In genomic region chr16:27450836-27451341, GRCh38 we compare ENCODE assay signal across 10 cellular contexts. TPM values are rescaled to one million over a fixed set of nuclear protein-coding genes. Genes with fewer than 3 reads are reported as not detected.
A peak's percentile ranks its signal among the peaks of the same experiment; 100 is the strongest.
DNase-seq lines count a peak whose midpoint lies in the region; ATAC-seq and TF ChIP-seq lines count a peak whose summit lies in the region.
"Had no signal": no experiment of that assay in that cellular context is flagged by ENCODE, and none has a peak within 500 bp of the region (broad histone marks: within the 10 kb centered on the region; RNA-seq: fewer than 3 reads in every experiment).

No MANE protein-coding gene starts in this region.

- H3K27ac Mint-ChIP-seq in activated CD4-positive, alpha-beta memory T cell treated with anti-CD3 and anti-CD28 coated beads, Interleukin-2, amount 10 ng/mL, durations not matched to agents 7 days and 5 days = peak overlapping the region; percentile 27
- H3K27ac Mint-ChIP-seq in neural progenitor cell = peak overlapping the region; percentile 52

- H3K4me2 ChIP-seq in neural progenitor cell = no peak overlapping the region

- H3K4me3 Mint-ChIP-seq in activated CD4-positive, alpha-beta memory T cell treated with anti-CD3 and anti-CD28 coated beads, Interleukin-2, amount 10 ng/mL, durations not matched to agents 7 days and 5 days = peak overlapping the region; percentile 3
- H3K4me3 Mint-ChIP-seq in neural progenitor cell = no peak overlapping the region

- H3K27ac ChIP-seq in neural progenitor cell (no peak overlapping the region), foreskin keratinocyte (no peak overlapping the region)
- H3K27ac ChIP-seq: uterus had no signal

- H3K9me3 Mint-ChIP-seq in activated CD4-positive, alpha-beta memory T cell treated with anti-CD3 and anti-CD28 coated beads, Interleukin-2, amount 10 ng/mL, durations not matched to agents 7 days and 5 days = peaks cover 19% of the 10 kb centered on the region
- H3K9me3 Mint-ChIP-seq in neural progenitor cell = no peaks in the 10 kb centered on the region

- H3K27me3 ChIP-seq in neural progenitor cell (no peaks in the 10 kb centered on the region), MG63 (no peaks in the 10 kb centered on the region), foreskin keratinocyte (peaks cover 9% of the 10 kb centered on the region)

- peaks cover 62% of the 10 kb centered on the region for H3K4me1 Mint-ChIP-seq in activated CD4-positive, alpha-beta memory T cell treated with anti-CD3 and anti-CD28 coated beads, Interleukin-2, amount 10 ng/mL, durations not matched to agents 7 days and 5 days
- H3K4me1 Mint-ChIP-seq in neural progenitor cell = peaks cover 7% of the 10 kb centered on the region

- peak; percentile 43 for ATAC-seq in HG02798 (IDR thresholded peaks at IDR 0.05; ENCODE audit: poor library complexity, unreplicated experiment)
- no peak for ATAC-seq in foreskin keratinocyte
- ATAC-seq: sciatic nerve had no signal

- H3K36me3 Mint-ChIP-seq in activated CD4-positive, alpha-beta memory T cell treated with anti-CD3 and anti-CD28 coated beads, Interleukin-2, amount 10 ng/mL, durations not matched to agents 7 days and 5 days (ENCODE audit: low read depth) = peaks cover 62% of the 10 kb centered on the region
- peaks cover 2% of the 10 kb centered on the region for H3K36me3 Mint-ChIP-seq in neural progenitor cell

- no peak overlapping the region for H2AFZ ChIP-seq in neural progenitor cell (replicated peaks)

- H3K79me2 ChIP-seq in neural progenitor cell (ENCODE audit: low read depth) = no peaks in the 10 kb centered on the region

- CTCF ChIA-PET in activated CD4-positive, alpha-beta memory T cell treated with anti-CD3 and anti-CD28 coated beads, Interleukin-2, amount 10 ng/mL, durations not matched to agents 7 days and 5 days (lab: Charles Lee) = interaction anchor here (1.0 to 1.2 kb wide), 3 partner anchors 63 to 297 kb away, joined by 3 to 5 read pairs (median 4); no protein-coding TSS in a partner anchor

- H3K4me3 ChIP-seq in neural progenitor cell = no peak overlapping the region
- no peak overlapping the region for H3K4me3 ChIP-seq in MG63
- H3K4me3 ChIP-seq: uterus had no signal

- H3K9ac ChIP-seq in neural progenitor cell = no peak overlapping the region

- DNase-seq in activated CD4-positive, CD25-positive, alpha-beta regulatory T cell treated with anti-CD3 and anti-CD28 coated beads, Interleukin-2, amount 50 U/mL, for 72 hours = peak; percentile 46
- no peak for DNase-seq in activated CD4-positive, CD25-positive, alpha-beta regulatory T cell (lab: John Stamatoyannopoulos, UW)
- DNase-seq in activated CD4-positive, alpha-beta memory T cell treated with anti-CD3 and anti-CD28 coated beads, Interleukin-2, amount 10 ng/mL, durations not matched to agents 7 days and 5 days = peak; percentile 24
- DNase-seq in neural progenitor cell (ENCODE audit: low spot score) = no peak
- no peak for DNase-seq in MG63
- no peak for DNase-seq in foreskin keratinocyte
- DNase-seq in NCI-H748 treated with DMSO at 0.1 percent for 48 hours (lab: John Stamatoyannopoulos, UW) = no peak
- DNase-seq: uterus had no signal

- no peaks in the 10 kb centered on the region for H3K9me3 ChIP-seq in neural progenitor cell (ENCODE audit: low read depth)
- no peaks in the 10 kb centered on the region for H3K9me3 ChIP-seq in MG63
- H3K9me3 ChIP-seq: uterus had no signal

- H3F3A ChIP-seq in neural progenitor cell (ENCODE audit: low read depth) = no peaks in the 10 kb centered on the region

- H3K27me3 Mint-ChIP-seq in activated CD4-positive, alpha-beta memory T cell treated with anti-CD3 and anti-CD28 coated beads, Interleukin-2, amount 10 ng/mL, durations not matched to agents 7 days and 5 days = no peaks in the 10 kb centered on the region
- peaks cover 2% of the 10 kb centered on the region for H3K27me3 Mint-ChIP-seq in neural progenitor cell (ENCODE audit: insufficient read depth, low read depth)

- TF ChIP-seq CTCF in neural progenitor cell (IDR thresholded peaks at IDR 0.05) (no peak), foreskin keratinocyte (conservative IDR thresholded peaks at IDR 0.05) (no peak)

- POLR2A ChIA-PET in activated CD4-positive, alpha-beta memory T cell treated with anti-CD3 and anti-CD28 coated beads, Interleukin-2, amount 10 ng/mL, durations not matched to agents 7 days and 5 days (lab: Charles Lee) = interaction anchor here (0.9 to 4.8 kb wide), 10 partner anchors 12 to 277 kb away, joined by 3 to 23 read pairs (median 5); partner anchors contain the start of gene IL21R

- H3K4me1 ChIP-seq in neural progenitor cell = no peaks in the 10 kb centered on the region
- peaks cover under 1% of the 10 kb centered on the region for H3K4me1 ChIP-seq in foreskin keratinocyte
- H3K4me1 ChIP-seq: uterus had no signal

- H3K36me3 ChIP-seq in neural progenitor cell (no peaks in the 10 kb centered on the region), MG63 (no peaks in the 10 kb centered on the region)
- H3K36me3 ChIP-seq: uterus had no signal

- no peaks in the 10 kb centered on the region for H4K20me1 ChIP-seq in neural progenitor cell (ENCODE audit: low read depth)

RNA-seq across cellular contexts. Expression of gene IL21R, which starts 48.9 kb away (rescaled TPM):
- 10 to 100 TPM; 29.2 to 29.5 TPM for total RNA-seq in activated CD4-positive, alpha-beta memory T cell treated with anti-CD3 and anti-CD28 coated beads, Interleukin-2, amount 10 ng/mL, durations not matched to agents 7 days and 5 days
- total RNA-seq in neural progenitor cell (ENCODE audit: low replicate concordance) (0.53 TPM in 1 of 2 replicates, not detected in the other), foreskin keratinocyte (0.14 and 0.18 TPM in 2 replicates)
- 0.33 and 0.44 TPM in 2 replicates for total RNA-seq in MG63 (2014; rRNA removed; shearing (Covaris generic); ENCODE audit: low replicate concordance)
- polyA plus RNA-seq in foreskin keratinocyte = 0.08 and 0.12 TPM in 2 replicates

Comparison
In these comparisons a context has a peak if more than half of its experiments do, and no peak if none do; other contexts are left out.
1. DNase-seq: peak in activated CD4-positive, CD25-positive, alpha-beta regulatory T cell treated with anti-CD3 and anti-CD28 coated beads, Interleukin-2, amount 50 U/mL, for 72 hours (single experiment) and activated CD4-positive, alpha-beta memory T cell treated with anti-CD3 and anti-CD28 coated beads, Interleukin-2, amount 10 ng/mL, durations not matched to agents 7 days and 5 days (single experiment); none in activated CD4-positive, CD25-positive, alpha-beta regulatory T cell (0 of 4), neural progenitor cell (single experiment), MG63 (single experiment), foreskin keratinocyte (0 of 2) and NCI-H748 treated with DMSO at 0.1 percent for 48 hours (single experiment).
2. RNA of gene IL21R, which starts 48.9 kb away (total RNA-seq): 29.2 to 29.5 TPM in activated CD4-positive, alpha-beta memory T cell treated with anti-CD3 and anti-CD28 coated beads, Interleukin-2, amount 10 ng/mL, durations not matched to agents 7 days and 5 days; 0.33 to 0.44 TPM in MG63, 0.14 to 0.18 TPM in foreskin keratinocyte and 0.53 TPM in neural progenitor cell; every median in the first group is over 10 times any median in the second.